In the genomic region with DNA sequence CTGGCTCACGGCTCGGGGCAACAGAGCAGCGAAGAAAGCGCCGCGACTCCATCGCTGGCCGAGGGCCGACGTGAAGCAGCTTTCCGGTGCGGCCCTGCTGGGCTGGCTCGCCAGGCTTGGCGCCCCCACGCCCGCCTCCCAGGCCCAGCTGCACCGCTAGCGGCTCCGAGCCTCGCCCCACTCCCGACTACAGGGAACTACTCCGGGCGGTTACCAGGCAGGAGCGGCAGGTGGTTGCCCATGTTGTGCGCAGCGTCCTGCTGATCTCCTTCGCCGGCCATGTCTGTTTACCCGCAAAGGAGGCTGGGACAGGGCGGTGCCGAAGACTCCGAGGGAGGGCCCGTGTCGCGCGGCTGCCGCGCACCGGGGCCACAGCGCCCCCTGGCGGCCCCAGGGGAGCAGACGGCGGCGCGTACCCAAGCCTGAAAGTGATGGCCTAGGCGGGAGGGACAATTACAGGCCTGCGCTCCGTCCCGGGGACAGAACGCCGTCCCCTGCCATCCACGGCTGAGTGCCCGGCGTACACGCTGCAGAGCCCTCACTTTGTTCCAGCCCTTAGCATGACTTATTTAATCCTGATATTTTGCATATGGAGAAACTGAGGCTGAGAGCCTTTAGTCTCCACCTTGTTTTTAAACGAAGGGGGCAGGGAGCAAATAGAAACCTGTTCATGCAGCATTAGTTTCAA, we compare ENCODE assay signal across 1 cellular context.
A peak's percentile ranks its signal among the peaks of the same experiment; 100 is the strongest.
TF ChIP-seq lines count a peak whose summit lies in the region.

A gene (minus strand): TSS at position 285 of the 688 bp plus-strand sequence. CDS start 4 bp downstream, at position 281.

TF ChIP-seq in HEK293, 187 proteins besides CTCF, POLR2A, EP300 and RAD21 (continued from another document and continues in another):
- TF ChIP-seq, protein P1, sequence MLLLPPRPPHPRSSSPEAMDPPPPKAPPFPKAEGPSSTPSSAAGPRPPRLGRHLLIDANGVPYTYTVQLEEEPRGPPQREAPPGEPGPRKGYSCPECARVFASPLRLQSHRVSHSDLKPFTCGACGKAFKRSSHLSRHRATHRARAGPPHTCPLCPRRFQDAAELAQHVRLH (tag by site-specific recombination; IDR thresholded peaks at IDR 0.05) = peak; percentile 62; the same call in 1 of the 2 replicates
- TF ChIP-seq, protein P2, sequence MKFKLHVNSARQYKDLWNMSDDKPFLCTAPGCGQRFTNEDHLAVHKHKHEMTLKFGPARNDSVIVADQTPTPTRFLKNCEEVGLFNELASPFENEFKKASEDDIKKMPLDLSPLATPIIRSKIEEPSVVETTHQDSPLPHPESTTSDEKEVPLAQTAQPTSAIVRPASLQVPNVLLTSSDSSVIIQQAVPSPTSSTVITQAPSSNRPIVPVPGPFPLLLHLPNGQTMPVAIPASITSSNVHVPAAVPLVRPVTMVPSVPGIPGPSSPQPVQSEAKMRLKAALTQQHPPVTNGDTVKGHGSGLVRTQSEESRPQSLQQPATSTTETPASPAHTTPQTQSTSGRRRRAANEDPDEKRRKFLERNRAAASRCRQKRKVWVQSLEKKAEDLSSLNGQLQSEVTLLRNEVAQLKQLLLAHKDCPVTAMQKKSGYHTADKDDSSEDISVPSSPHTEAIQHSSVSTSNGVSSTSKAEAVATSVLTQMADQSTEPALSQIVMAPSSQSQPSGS (tag by site-specific recombination; IDR thresholded peaks at IDR 0.05; ENCODE audit: low read depth) = no peak
- TF ChIP-seq ZBTB1 (tag by site-specific recombination; IDR thresholded peaks at IDR 0.05) = no peak
- TF ChIP-seq SP3 (tag by site-specific recombination; IDR thresholded peaks at IDR 0.05) = peak; percentile 87
- TF ChIP-seq, protein P3, sequence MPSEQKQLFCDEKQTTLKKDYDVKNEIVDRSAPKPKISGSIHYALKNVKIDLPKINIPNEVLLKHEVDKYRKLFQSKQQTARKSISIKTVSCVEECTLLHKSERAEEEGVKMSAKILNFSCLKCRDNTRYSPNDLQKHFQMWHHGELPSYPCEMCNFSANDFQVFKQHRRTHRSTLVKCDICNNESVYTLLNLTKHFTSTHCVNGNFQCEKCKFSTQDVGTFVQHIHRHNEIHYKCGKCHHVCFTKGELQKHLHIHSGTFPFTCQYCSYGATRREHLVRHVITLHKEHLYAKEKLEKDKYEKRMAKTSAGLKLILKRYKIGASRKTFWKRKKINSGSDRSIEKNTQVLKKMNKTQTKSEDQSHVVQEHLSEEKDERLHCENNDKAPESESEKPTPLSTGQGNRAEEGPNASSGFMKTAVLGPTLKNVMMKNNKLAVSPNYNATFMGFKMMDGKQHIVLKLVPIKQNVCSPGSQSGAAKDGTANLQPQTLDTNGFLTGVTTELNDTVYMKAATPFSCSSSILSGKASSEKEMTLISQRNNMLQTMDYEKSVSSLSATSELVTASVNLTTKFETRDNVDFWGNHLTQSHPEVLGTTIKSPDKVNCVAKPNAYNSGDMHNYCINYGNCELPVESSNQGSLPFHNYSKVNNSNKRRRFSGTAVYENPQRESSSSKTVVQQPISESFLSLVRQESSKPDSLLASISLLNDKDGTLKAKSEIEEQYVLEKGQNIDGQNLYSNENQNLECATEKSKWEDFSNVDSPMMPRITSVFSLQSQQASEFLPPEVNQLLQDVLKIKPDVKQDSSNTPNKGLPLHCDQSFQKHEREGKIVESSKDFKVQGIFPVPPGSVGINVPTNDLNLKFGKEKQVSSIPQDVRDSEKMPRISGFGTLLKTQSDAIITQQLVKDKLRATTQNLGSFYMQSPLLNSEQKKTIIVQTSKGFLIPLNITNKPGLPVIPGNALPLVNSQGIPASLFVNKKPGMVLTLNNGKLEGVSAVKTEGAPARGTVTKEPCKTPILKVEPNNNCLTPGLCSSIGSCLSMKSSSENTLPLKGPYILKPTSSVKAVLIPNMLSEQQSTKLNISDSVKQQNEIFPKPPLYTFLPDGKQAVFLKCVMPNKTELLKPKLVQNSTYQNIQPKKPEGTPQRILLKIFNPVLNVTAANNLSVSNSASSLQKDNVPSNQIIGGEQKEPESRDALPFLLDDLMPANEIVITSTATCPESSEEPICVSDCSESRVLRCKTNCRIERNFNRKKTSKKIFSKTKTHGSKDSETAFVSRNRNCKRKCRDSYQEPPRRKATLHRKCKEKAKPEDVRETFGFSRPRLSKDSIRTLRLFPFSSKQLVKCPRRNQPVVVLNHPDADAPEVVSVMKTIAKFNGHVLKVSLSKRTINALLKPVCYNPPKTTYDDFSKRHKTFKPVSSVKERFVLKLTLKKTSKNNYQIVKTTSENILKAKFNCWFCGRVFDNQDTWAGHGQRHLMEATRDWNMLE (tag by site-specific recombination; conservative IDR thresholded peaks at IDR 0.05; ENCODE audit: low read depth) = peak; percentile 72
- TF ChIP-seq, protein P4, sequence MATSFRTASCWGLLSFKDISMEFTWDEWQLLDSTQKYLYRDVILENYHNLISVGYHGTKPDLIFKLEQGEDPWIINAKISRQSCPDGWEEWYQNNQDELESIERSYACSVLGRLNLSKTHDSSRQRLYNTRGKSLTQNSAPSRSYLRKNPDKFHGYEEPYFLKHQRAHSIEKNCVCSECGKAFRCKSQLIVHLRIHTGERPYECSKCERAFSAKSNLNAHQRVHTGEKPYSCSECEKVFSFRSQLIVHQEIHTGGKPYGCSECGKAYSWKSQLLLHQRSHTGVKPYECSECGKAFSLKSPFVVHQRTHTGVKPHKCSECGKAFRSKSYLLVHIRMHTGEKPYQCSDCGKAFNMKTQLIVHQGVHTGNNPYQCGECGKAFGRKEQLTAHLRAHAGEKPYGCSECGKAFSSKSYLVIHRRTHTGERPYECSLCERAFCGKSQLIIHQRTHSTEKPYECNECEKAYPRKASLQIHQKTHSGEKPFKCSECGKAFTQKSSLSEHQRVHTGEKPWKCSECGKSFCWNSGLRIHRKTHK (tag by site-specific recombination; IDR thresholded peaks at IDR 0.05) = no peak
- TF ChIP-seq ZBTB17 (tag by site-specific recombination; IDR thresholded peaks at IDR 0.05) = peak; percentile 69
- TF ChIP-seq SCRT1 (tag by site-specific recombination; IDR thresholded peaks at IDR 0.05; ENCODE audit: borderline replicate concordance) = peak; percentile 64; the same call in 1 of the 2 replicates
- TF ChIP-seq ZNF394 (tag by site-specific recombination; IDR thresholded peaks at IDR 0.05; ENCODE audit: borderline replicate concordance) = peak; percentile 71; the same call in 1 of the 2 replicates
- peak; percentile 49; the same call in 1 of the 2 replicates for TF ChIP-seq KLF10 (tag by site-specific recombination; IDR thresholded peaks at IDR 0.05)
- TF ChIP-seq ZNF155 (tag by site-specific recombination; IDR thresholded peaks at IDR 0.05) = no peak
- TF ChIP-seq, protein P5, sequence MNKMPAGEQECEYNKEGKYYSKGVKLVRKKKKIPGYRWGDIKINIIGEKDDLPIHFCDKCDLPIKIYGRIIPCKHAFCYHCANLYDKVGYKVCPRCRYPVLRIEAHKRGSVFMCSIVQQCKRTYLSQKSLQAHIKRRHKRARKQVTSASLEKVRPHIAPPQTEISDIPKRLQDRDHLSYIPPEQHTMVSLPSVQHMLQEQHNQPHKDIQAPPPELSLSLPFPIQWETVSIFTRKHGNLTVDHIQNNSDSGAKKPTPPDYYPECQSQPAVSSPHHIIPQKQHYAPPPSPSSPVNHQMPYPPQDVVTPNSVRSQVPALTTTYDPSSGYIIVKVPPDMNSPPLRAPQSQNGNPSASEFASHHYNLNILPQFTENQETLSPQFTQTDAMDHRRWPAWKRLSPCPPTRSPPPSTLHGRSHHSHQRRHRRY (tag by site-specific recombination; IDR thresholded peaks at IDR 0.05) = 0 out of 2 replicates have a peak, but pooled peaks have one; percentile 31
- peak; percentile 53; the same call in 1 of the 2 replicates for TF ChIP-seq ZNF629 (tag by site-specific recombination; IDR thresholded peaks at IDR 0.05)
- peak; percentile 81; the same call in 1 of the 2 replicates for TF ChIP-seq SP7 (tag by site-specific recombination; IDR thresholded peaks at IDR 0.05)
- TF ChIP-seq, protein P6, sequence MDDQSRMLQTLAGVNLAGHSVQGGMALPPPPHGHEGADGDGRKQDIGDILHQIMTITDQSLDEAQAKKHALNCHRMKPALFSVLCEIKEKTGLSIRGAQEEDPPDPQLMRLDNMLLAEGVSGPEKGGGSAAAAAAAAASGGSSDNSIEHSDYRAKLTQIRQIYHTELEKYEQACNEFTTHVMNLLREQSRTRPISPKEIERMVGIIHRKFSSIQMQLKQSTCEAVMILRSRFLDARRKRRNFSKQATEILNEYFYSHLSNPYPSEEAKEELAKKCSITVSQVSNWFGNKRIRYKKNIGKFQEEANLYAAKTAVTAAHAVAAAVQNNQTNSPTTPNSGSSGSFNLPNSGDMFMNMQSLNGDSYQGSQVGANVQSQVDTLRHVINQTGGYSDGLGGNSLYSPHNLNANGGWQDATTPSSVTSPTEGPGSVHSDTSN (CRISPR knock-in tag; IDR thresholded peaks at IDR 0.05) = peak; percentile 60; the same call in 1 of the 2 replicates
- no peak for TF ChIP-seq ZNF211 (tag by site-specific recombination; IDR thresholded peaks at IDR 0.05; ENCODE audit: low read depth)
- TF ChIP-seq ZNF654 (tag by site-specific recombination; IDR thresholded peaks at IDR 0.05; ENCODE audit: low read depth) = peak; percentile 30; the same call in 1 of the 2 replicates
- TF ChIP-seq ZNF391 (tag by site-specific recombination; IDR thresholded peaks at IDR 0.05; ENCODE audit: borderline replicate concordance, low read depth) = peak; percentile 76
- peak; percentile 97 for TF ChIP-seq ZNF2 (tag by site-specific recombination; IDR thresholded peaks at IDR 0.05)
- peak; percentile 76 for TF ChIP-seq ZNF24 (tag by site-specific recombination; IDR thresholded peaks at IDR 0.05)
- TF ChIP-seq SP2 (tag by site-specific recombination; IDR thresholded peaks at IDR 0.05) = peak; percentile 58
- no peak for TF ChIP-seq ZNF10 (tag by site-specific recombination; IDR thresholded peaks at IDR 0.05)
- TF ChIP-seq, protein P7, sequence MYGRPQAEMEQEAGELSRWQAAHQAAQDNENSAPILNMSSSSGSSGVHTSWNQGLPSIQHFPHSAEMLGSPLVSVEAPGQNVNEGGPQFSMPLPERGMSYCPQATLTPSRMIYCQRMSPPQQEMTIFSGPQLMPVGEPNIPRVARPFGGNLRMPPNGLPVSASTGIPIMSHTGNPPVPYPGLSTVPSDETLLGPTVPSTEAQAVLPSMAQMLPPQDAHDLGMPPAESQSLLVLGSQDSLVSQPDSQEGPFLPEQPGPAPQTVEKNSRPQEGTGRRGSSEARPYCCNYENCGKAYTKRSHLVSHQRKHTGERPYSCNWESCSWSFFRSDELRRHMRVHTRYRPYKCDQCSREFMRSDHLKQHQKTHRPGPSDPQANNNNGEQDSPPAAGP (tag by site-specific recombination; IDR thresholded peaks at IDR 0.05) = peak; percentile 46; the same call in 1 of the 2 replicates
- TF ChIP-seq ZNF239 (tag by site-specific recombination; IDR thresholded peaks at IDR 0.05) = 0 out of 2 replicates have a peak, but pooled peaks have one; percentile 45
- peak; percentile 98 for TF ChIP-seq ZNF660 (tag by site-specific recombination; IDR thresholded peaks at IDR 0.05)
- TF ChIP-seq, protein P8, sequence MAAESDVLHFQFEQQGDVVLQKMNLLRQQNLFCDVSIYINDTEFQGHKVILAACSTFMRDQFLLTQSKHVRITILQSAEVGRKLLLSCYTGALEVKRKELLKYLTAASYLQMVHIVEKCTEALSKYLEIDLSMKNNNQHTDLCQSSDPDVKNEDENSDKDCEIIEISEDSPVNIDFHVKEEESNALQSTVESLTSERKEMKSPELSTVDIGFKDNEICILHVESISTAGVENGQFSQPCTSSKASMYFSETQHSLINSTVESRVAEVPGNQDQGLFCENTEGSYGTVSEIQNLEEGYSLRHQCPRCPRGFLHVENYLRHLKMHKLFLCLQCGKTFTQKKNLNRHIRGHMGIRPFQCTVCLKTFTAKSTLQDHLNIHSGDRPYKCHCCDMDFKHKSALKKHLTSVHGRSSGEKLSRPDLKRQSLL (tag by site-specific recombination; IDR thresholded peaks at IDR 0.05) = peak; percentile 30; the same call in 1 of the 2 replicates
- peak; percentile 95 for TF ChIP-seq SCRT2 (tag by site-specific recombination; IDR thresholded peaks at IDR 0.05)
- 0 out of 2 replicates have a peak, but pooled peaks have one; percentile 25 for TF ChIP-seq ZFP69B (tag by site-specific recombination; IDR thresholded peaks at IDR 0.05)
- TF ChIP-seq ZNF302 (tag by site-specific recombination; IDR thresholded peaks at IDR 0.05; ENCODE audit: low read depth) = no peak
- TF ChIP-seq, protein P9, sequence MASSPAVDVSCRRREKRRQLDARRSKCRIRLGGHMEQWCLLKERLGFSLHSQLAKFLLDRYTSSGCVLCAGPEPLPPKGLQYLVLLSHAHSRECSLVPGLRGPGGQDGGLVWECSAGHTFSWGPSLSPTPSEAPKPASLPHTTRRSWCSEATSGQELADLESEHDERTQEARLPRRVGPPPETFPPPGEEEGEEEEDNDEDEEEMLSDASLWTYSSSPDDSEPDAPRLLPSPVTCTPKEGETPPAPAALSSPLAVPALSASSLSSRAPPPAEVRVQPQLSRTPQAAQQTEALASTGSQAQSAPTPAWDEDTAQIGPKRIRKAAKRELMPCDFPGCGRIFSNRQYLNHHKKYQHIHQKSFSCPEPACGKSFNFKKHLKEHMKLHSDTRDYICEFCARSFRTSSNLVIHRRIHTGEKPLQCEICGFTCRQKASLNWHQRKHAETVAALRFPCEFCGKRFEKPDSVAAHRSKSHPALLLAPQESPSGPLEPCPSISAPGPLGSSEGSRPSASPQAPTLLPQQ (tag by site-specific recombination; IDR thresholded peaks at IDR 0.05) = peak; percentile 85
- TF ChIP-seq SETDB1 (IDR thresholded peaks at IDR 0.05; ENCODE audit: insufficient read length, low read length) = no peak
- TF ChIP-seq ZNF521 (tag by site-specific recombination; IDR thresholded peaks at IDR 0.05) = no peak
- TF ChIP-seq, protein P10, sequence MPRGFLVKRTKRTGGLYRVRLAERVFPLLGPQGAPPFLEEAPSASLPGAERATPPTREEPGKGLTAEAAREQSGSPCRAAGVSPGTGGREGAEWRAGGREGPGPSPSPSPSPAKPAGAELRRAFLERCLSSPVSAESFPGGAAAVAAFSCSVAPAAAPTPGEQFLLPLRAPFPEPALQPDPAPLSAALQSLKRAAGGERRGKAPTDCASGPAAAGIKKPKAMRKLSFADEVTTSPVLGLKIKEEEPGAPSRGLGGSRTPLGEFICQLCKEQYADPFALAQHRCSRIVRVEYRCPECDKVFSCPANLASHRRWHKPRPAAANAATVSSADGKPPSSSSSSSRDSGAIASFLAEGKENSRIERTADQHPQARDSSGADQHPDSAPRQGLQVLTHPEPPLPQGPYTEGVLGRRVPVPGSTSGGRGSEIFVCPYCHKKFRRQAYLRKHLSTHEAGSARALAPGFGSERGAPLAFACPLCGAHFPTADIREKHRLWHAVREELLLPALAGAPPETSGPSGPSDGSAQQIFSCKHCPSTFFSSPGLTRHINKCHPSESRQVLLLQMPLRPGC (tag by site-specific recombination; IDR thresholded peaks at IDR 0.05) = peak; percentile 43; the same call in 1 of the 2 replicates
- TF ChIP-seq ZFHX2 (tag by site-specific recombination; conservative IDR thresholded peaks at IDR 0.05) = peak; percentile 64
